ENCODE assay signal across 9 cellular contexts in genomic region chr17:1111599-1112443, GRCh38.
DNase-seq lines count a peak whose midpoint lies in the region; ATAC-seq, FAIRE-seq and TF ChIP-seq lines count a peak whose summit lies in the region.
"Had no signal": no experiment of that assay in that cellular context is flagged by ENCODE, and none has a peak within 500 bp of the region (broad histone marks: within the 10 kb centered on the region; RNA-seq: fewer than 3 reads in every experiment).

No MANE protein-coding gene starts in this region.

- H3K4me1 ChIP-seq in SK-N-SH (ENCODE audit: control insufficient read depth in 1 of 2, insufficient read depth in 2 of 2, low read depth in 1 of 2, low read length in 1 of 2) = peaks cover 45% of the 10 kb centered on the region in 2 experiments; a peak in 3 of 4 replicates
- H3K4me1 ChIP-seq in right atrium auricular region = peaks cover 0 to 66% of the 10 kb centered on the region in 2 donors
- H3K4me1 ChIP-seq in stomach = peaks cover 54 to 79% (median 72%) of the 10 kb centered on the region in 4 donors

- intact Hi-C loops in stomach (cut with DNase I; ENCODE audit: low total_unique reads) = no loop called here

- peaks cover 36% of the 10 kb centered on the region for H3F3A ChIP-seq in SK-N-SH (replicated peaks; ENCODE audit: insufficient read depth)

- TF ChIP-seq POLR2A in stomach (IDR thresholded peaks at IDR 0.05) (no peak), GM12891 (IDR thresholded peaks at IDR 0.05; ENCODE audit: low read depth, low read length) (no peak)

- ATAC-seq in HG02798 (IDR thresholded peaks at IDR 0.05; ENCODE audit: poor library complexity, unreplicated experiment) = no peak

- H3K36me3 ChIP-seq in SK-N-SH (replicated peaks in 1 of 2; ENCODE audit: control insufficient read depth in 1 of 2, insufficient read depth in 2 of 2, low read length in 1 of 2) (no peaks in the 10 kb centered on the region), right atrium auricular region (no peaks in the 10 kb centered on the region), stomach (no peaks in the 10 kb centered on the region), WERI-Rb-1 (no peaks in the 10 kb centered on the region)

- CTCF ChIA-PET in SK-N-SH (lab: Yijun Ruan, JAX) = interaction anchor here (0.7 to 5.5 kb wide), 4 partner anchors 11 to 75 kb away, joined by 3 to 49 read pairs (median 14); no protein-coding TSS in a partner anchor

- TF ChIP-seq EP300 in SK-N-SH (IDR thresholded peaks at IDR 0.05; ENCODE audit: borderline replicate concordance in 1 of 2, low read depth in 1 of 2, low read length in 1 of 2) = no peak
- TF ChIP-seq EP300 in stomach (IDR thresholded peaks at IDR 0.05) = no peak

- no peak for TF ChIP-seq RAD21 in SK-N-SH (IDR thresholded peaks at IDR 0.05; ENCODE audit: low read length)

- no peaks in the 10 kb centered on the region for H4K20me1 ChIP-seq in SK-N-SH (ENCODE audit: insufficient read depth)

- peak overlapping the region; percentile 95 for H3K4me2 ChIP-seq in SK-N-SH

- WGBS in SK-N-SH (ENCODE audit: low lambda C conversion rate) = 74% methylated on average over 22 of the region's 22 CpGs
- WGBS in stomach, 5 donors = 82 to 91% (median 85%) methylated on average over 21 to 22 of the region's 22 CpGs

- no peaks in the 10 kb centered on the region for H3K9me2 ChIP-seq in SK-N-SH

- H3K9ac ChIP-seq in SK-N-SH = peak overlapping the region; percentile 74

- H3K4me3 ChIP-seq in SK-N-SH (ENCODE audit: low read depth in 2 of 2, low read length in 1 of 2) (no peak overlapping the region), right atrium auricular region (no peak overlapping the region), stomach (no peak overlapping the region), WERI-Rb-1 (ENCODE audit: low read depth, low read length) (no peak overlapping the region)

- no peak for FAIRE-seq in GM12891 (lab: Jason Lieb, UNC)
- FAIRE-seq: endometrium had no signal

- TF ChIP-seq CTCF in SK-N-SH (IDR thresholded peaks at IDR 0.05) (no peak), right atrium auricular region (IDR thresholded peaks at IDR 0.05) (no peak), stomach (IDR thresholded peaks at IDR 0.05) (no peak), WERI-Rb-1 (IDR thresholded peaks at IDR 0.05; ENCODE audit: low read depth, low read length) (no peak)

- peak; percentile 26 for DNase-seq in DMS153 (lab: John Stamatoyannopoulos, UW)
- DNase-seq in DMS153 treated with DMSO at 0.1 percent for 48 hours (lab: John Stamatoyannopoulos, UW; ENCODE audit: unreplicated experiment) = no peak
- DNase-seq in SK-N-SH = peak; percentile 50
- no peak for DNase-seq in right atrium auricular region (ENCODE audit: low spot score)
- DNase-seq in stomach = no peak
- no peak for DNase-seq in GM12891 (ENCODE audit: insufficient read length, low spot score)
- no peak for DNase-seq in WERI-Rb-1

- no peaks in the 10 kb centered on the region for H3K27me3 ChIP-seq in SK-N-SH (ENCODE audit: insufficient read depth)
- no peaks in the 10 kb centered on the region for H3K27me3 ChIP-seq in right atrium auricular region
- H3K27me3 ChIP-seq in stomach = no peaks in the 10 kb centered on the region
- H3K27me3 ChIP-seq in WERI-Rb-1 (ENCODE audit: insufficient read depth, low read depth, severe bottlenecking) = no peaks in the 10 kb centered on the region

- peaks cover 28% of the 10 kb centered on the region for H3K79me2 ChIP-seq in SK-N-SH (ENCODE audit: insufficient read depth)

- H3K9me3 ChIP-seq in SK-N-SH (no peaks in the 10 kb centered on the region), right atrium auricular region (no peaks in the 10 kb centered on the region), stomach (no peaks in the 10 kb centered on the region), WERI-Rb-1 (ENCODE audit: severe bottlenecking) (no peaks in the 10 kb centered on the region)

- POLR2A ChIA-PET in SK-N-SH (lab: Yijun Ruan, JAX) = no interaction called here

- H3K27ac ChIP-seq in SK-N-SH (ENCODE audit: low read depth in 2 of 2, low read length in 1 of 2) (peak overlapping the region; percentile 82 to 98), right atrium auricular region (peak overlapping the region; percentile 95), stomach (peak overlapping the region; percentile 39 to 96 (median 95)), WERI-Rb-1 (no peak overlapping the region)

- peak overlapping the region; percentile 54 for H2AFZ ChIP-seq in SK-N-SH (ENCODE audit: low read depth)

TF ChIP-seq in SK-N-SH, 30 proteins besides CTCF, POLR2A, EP300 and RAD21:
- TF ChIP-seq POLR2AphosphoS5 (IDR thresholded peaks at IDR 0.05; ENCODE audit: low read depth, low read length) (no peak), RXRA (IDR thresholded peaks at IDR 0.05; ENCODE audit: borderline replicate concordance, low read depth) (peak; percentile 7; the same call in 1 of the 2 replicates), ELF1 (IDR thresholded peaks at IDR 0.05) (no peak)

TF ChIP-seq in GM12891, 5 proteins besides CTCF, POLR2A, EP300 and RAD21:
- TF ChIP-seq TAF1 (IDR thresholded peaks at IDR 0.05; ENCODE audit: low read depth, low read length) (no peak), SPI1 (IDR thresholded peaks at IDR 0.05; ENCODE audit: low read depth, low read length) (no peak), POU2F2 (IDR thresholded peaks at IDR 0.05; ENCODE audit: low read depth, low read length) (no peak), POLR2AphosphoS5 (IDR thresholded peaks at IDR 0.05; ENCODE audit: low read depth, low read length) (no peak), PAX5 (IDR thresholded peaks at IDR 0.05; ENCODE audit: insufficient read depth, low read length, severe bottlenecking) (no peak)
TF ChIP-seq in GM12891: peak in this region for 0.

Comparison
In these comparisons a context has a peak if more than half of its experiments do, and no peak if none do; other contexts are left out.
1. DNase-seq: peak in DMS153 (single experiment) and SK-N-SH (single experiment); none in DMS153 treated with DMSO at 0.1 percent for 48 hours (single experiment), right atrium auricular region (single experiment), stomach (single experiment), GM12891 (single experiment) and WERI-Rb-1 (single experiment).